Comparison of ENCODE assay signal across 15 cellular contexts in the genomic region with DNA sequence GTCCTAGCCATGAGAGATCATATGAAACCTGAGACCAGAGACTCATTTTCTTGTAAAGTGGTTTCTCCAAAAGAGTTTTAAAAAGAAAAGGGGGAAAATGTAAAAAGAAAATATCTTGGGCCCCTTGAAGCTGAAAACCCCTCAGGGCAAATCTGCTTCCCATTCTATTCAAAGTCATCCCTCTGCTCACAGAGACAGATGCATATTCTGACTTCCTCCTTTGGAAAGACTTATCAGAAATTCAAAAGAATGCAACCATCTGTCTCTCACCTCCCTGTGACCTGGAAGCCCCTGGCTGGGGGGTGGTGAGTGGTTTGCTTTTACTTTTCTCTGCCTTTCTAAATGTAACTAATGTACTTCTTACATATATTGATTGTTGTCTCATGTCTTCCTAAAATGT.
A peak's percentile ranks its signal among the peaks of the same experiment; 100 is the strongest.
DNase-seq lines count a peak whose midpoint lies in the region; ATAC-seq and TF ChIP-seq lines count a peak whose summit lies in the region.
"Had no signal": no experiment of that assay in that cellular context is flagged by ENCODE, and none has a peak within 500 bp of the region (broad histone marks: within the 10 kb centered on the region; RNA-seq: fewer than 3 reads in every experiment).

No MANE protein-coding gene starts in this region.

- H3K79me2 ChIP-seq in mesendoderm (ENCODE audit: control insufficient read depth, insufficient read depth, low read length): no peaks in the 10 kb centered on the region

- no peak overlapping the region for H3K4me2 ChIP-seq in mesendoderm (ENCODE audit: low read length)
- H3K4me2 ChIP-seq: A549 had no signal

- H3K23ac ChIP-seq in mesendoderm (ENCODE audit: low read length): no peak overlapping the region

- DNase-seq in HEK293T (ENCODE audit: extremely low spot score): no peak
- DNase-seq in OCI-M1 (lab: John Stamatoyannopoulos, UW): peak; percentile 7
- DNase-seq in mesendoderm: peak; percentile 66
- no peak for DNase-seq in HK-2 (ENCODE audit: unreplicated experiment)
- no peak for DNase-seq in GDM1 (lab: John Stamatoyannopoulos, UW)
- DNase-seq in DMS153 treated with DMSO at 0.1 percent for 48 hours (lab: John Stamatoyannopoulos, UW; ENCODE audit: unreplicated experiment): no peak
- DNase-seq: BE2C; CD4-positive, alpha-beta memory T cell; COR-L47 had no signal

- peak overlapping the region; percentile 55 for H2BK5ac ChIP-seq in mesendoderm (ENCODE audit: low read length)

- CTCF ChIA-PET in HEK293T (lab: Yijun Ruan, JAX): no interaction called here

- H3K4me3 ChIP-seq in mesendoderm (ENCODE audit: low read length): no peak overlapping the region
- H3K4me3 ChIP-seq: A549, K562 had no signal

- POLR2A ChIA-PET in HEK293T (lab: Yijun Ruan, JAX): no interaction called here

- no peak overlapping the region for H3K56ac ChIP-seq in mesendoderm (ENCODE audit: low read length)

- H3K4ac ChIP-seq in mesendoderm (ENCODE audit: low read depth, low read length): no peak overlapping the region

- H3K36me3 ChIP-seq in mesendoderm (ENCODE audit: control insufficient read depth, insufficient read depth, low read length): no peaks in the 10 kb centered on the region
- H3K36me3 ChIP-seq: BE2C had no signal

- no peaks in the 10 kb centered on the region for H3K79me1 ChIP-seq in mesendoderm (ENCODE audit: low read length)

- no peak for ATAC-seq in HG03025 (IDR thresholded peaks at IDR 0.05; ENCODE audit: low FRiP score, unreplicated experiment)
- ATAC-seq: A549, HCT116, K562 had no signal

- peak overlapping the region; percentile 54 for H2BK120ac ChIP-seq in mesendoderm (ENCODE audit: low read depth, low read length)

- H3K27ac ChIP-seq in mesendoderm (ENCODE audit: low read depth, low read length): peak overlapping the region; percentile 73
- H3K27ac ChIP-seq: A549, C4-2B, HL-60 had no signal

- H3K9ac ChIP-seq in mesendoderm (ENCODE audit: low read length): no peak overlapping the region

- no peaks in the 10 kb centered on the region for H3K27me3 ChIP-seq in mesendoderm (ENCODE audit: insufficient read depth, low read length, poor library complexity)
- H3K27me3 ChIP-seq: BE2C had no signal

- no peaks in the 10 kb centered on the region for H3K4me1 ChIP-seq in mesendoderm (ENCODE audit: control insufficient read depth, low read depth, low read length)
- H3K4me1 ChIP-seq: A549, BE2C had no signal

- H4K8ac ChIP-seq in mesendoderm (ENCODE audit: low read depth, low read length): no peak overlapping the region

- no peak overlapping the region for H2BK15ac ChIP-seq in mesendoderm (replicated peaks; ENCODE audit: low read depth)

- no peak overlapping the region for H3K18ac ChIP-seq in mesendoderm (ENCODE audit: low read length)

- H4K5ac ChIP-seq in mesendoderm (ENCODE audit: low read length): no peak overlapping the region

- H2AK5ac ChIP-seq in mesendoderm (ENCODE audit: low read length): no peak overlapping the region

TF ChIP-seq in HEK293T, 16 proteins besides CTCF, POLR2A, EP300 and RAD21:
- TF ChIP-seq L3MBTL2 (conservative IDR thresholded peaks at IDR 0.05): 0 out of 2 replicates have a peak, but pooled peaks have one; percentile 16
- TF ChIP-seq SUZ12 (IDR thresholded peaks at IDR 0.05): no peak
TF ChIP-seq in HEK293T: peak in this region for 1.

Comparison
In these comparisons a context has a peak if more than half of its experiments do, and no peak if none do; other contexts are left out.
1. DNase-seq: peak in OCI-M1 (single experiment) and mesendoderm (single experiment); none in HEK293T (single experiment), HK-2 (single experiment), GDM1 (single experiment) and DMS153 treated with DMSO at 0.1 percent for 48 hours (single experiment).